Comparison of ENCODE assay signal across 14 cellular contexts in the genomic region with DNA sequence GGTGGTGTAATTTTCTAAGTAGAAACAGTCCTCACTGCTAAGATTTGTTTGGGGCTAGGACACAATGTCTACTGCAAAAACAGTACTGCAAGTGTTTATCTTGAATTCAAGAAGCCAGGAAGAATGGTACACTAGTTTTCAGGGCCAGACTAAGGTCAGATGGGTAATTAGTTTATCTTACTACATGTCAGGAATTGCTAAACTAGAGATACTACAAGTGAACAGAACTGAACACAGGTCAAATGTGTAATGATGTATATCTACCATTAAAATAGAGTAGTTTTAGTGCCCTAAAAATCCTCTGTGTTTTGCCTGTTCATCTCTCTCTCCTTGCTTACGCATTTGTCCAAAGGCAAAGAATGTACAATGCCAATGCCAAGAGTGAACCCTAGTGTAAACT. TPM values are rescaled to one million over a fixed set of nuclear protein-coding genes. Genes with fewer than 3 reads are reported as not detected.
DNase-seq lines count a peak whose midpoint lies in the region; ATAC-seq, FAIRE-seq and TF ChIP-seq lines count a peak whose summit lies in the region.
"Had no signal": no experiment of that assay in that cellular context is flagged by ENCODE, and none has a peak within 500 bp of the region (broad histone marks: within the 10 kb centered on the region; RNA-seq: fewer than 3 reads in every experiment).

No MANE protein-coding gene starts in this region.

- H3K36me3 Mint-ChIP-seq in naive thymus-derived CD4-positive, alpha-beta T cell: peaks cover 12 to 50% (median 45%) of the 10 kb centered on the region in 5 donors

- peak overlapping the region in 7 of 9 donors; percentile 35 to 98 (median 56) for H3K27ac Mint-ChIP-seq in naive thymus-derived CD4-positive, alpha-beta T cell

- intact Hi-C loops in naive thymus-derived CD4-positive, alpha-beta T cell (cut with micrococcal nuclease): loop anchor here in 1 of 2 donors (10.0 kb wide), 1 partner anchor 521 kb away; the partner anchor contains the start of gene BAZ2A

- peaks cover 0 to 5% (median 0%) of the 10 kb centered on the region in 11 donors for H3K9me3 Mint-ChIP-seq in naive thymus-derived CD4-positive, alpha-beta T cell

- H3K9me3 ChIP-seq in SK-N-MC (ENCODE audit: low read depth, low read length): no peaks in the 10 kb centered on the region
- H3K9me3 ChIP-seq in naive thymus-derived CD4-positive, alpha-beta T cell (ENCODE audit: control insufficient read depth in 2 of 3, low read length in 3 of 3): no peaks in the 10 kb centered on the region
- H3K9me3 ChIP-seq: heart right ventricle, thyroid gland had no signal

- H3K4me1 Mint-ChIP-seq in naive thymus-derived CD4-positive, alpha-beta T cell: peaks cover 17 to 36% (median 20%) of the 10 kb centered on the region in 7 donors

- H3K4me3 Mint-ChIP-seq in naive thymus-derived CD4-positive, alpha-beta T cell: peak overlapping the region in 3 of 10 donors; percentile 0 to 30 (median 19)

- H3K36me3 ChIP-seq in SK-N-MC (ENCODE audit: insufficient read depth, low read length): peaks cover 61% of the 10 kb centered on the region
- H3K36me3 ChIP-seq in naive thymus-derived CD4-positive, alpha-beta T cell (ENCODE audit: control insufficient read depth in 2 of 3, insufficient read depth in 3 of 3, low read length in 3 of 3): peaks cover 9 to 46% (median 16%) of the 10 kb centered on the region in 3 experiments

- no peak for ATAC-seq in naive thymus-derived CD4-positive, alpha-beta T cell
- no peak for ATAC-seq in GM21515 (IDR thresholded peaks at IDR 0.05; ENCODE audit: unreplicated experiment)
- ATAC-seq in HG03432 (IDR thresholded peaks at IDR 0.05; ENCODE audit: unreplicated experiment): no peak
- ATAC-seq: heart right ventricle, left lobe of liver had no signal

- no peak overlapping the region for H3K4me3 ChIP-seq in SK-N-MC
- no peak overlapping the region for H3K4me3 ChIP-seq in naive thymus-derived CD4-positive, alpha-beta T cell (ENCODE audit: low read length)
- H3K4me3 ChIP-seq: heart right ventricle, thyroid gland had no signal

- H3K27me3 Mint-ChIP-seq in naive thymus-derived CD4-positive, alpha-beta T cell: no peaks in the 10 kb centered on the region

- H3K27me3 ChIP-seq in naive thymus-derived CD4-positive, alpha-beta T cell (ENCODE audit: control insufficient read depth in 2 of 2, insufficient read depth in 2 of 2, low read length in 2 of 2): no peaks in the 10 kb centered on the region
- H3K27me3 ChIP-seq: heart right ventricle, thyroid gland had no signal

- peak; percentile 24; the same call in 1 of the 2 replicates for TF ChIP-seq POLR2A in GM12892 (IDR thresholded peaks at IDR 0.05; ENCODE audit: low read depth, low read length)

- H3K4me1 ChIP-seq in naive thymus-derived CD4-positive, alpha-beta T cell (ENCODE audit: control insufficient read depth in 2 of 2, insufficient read depth in 2 of 2, low read length in 2 of 2): peaks cover 15 to 20% of the 10 kb centered on the region in 2 donors

- no peak for FAIRE-seq in GM12892 (lab: Jason Lieb, UNC)
- FAIRE-seq: D721Med had no signal

- CTCF ChIA-PET in naive thymus-derived CD4-positive, alpha-beta T cell (lab: Charles Lee): interaction anchor here (0.5 kb wide), 1 partner anchor 69 kb away, joined by 3 read pairs; no protein-coding TSS in a partner anchor

- DNase-seq in GM12892 (ENCODE audit: insufficient read length): no peak
- DNase-seq in SK-N-MC (ENCODE audit: low read depth, low spot score): no peak
- no peak for DNase-seq in naive thymus-derived CD4-positive, alpha-beta T cell
- DNase-seq: caudate nucleus, heart right ventricle, NCI-H187 treated with DMSO at 0.1 percent for 48 hours, NCI-H69, thyroid gland had no signal

- POLR2A ChIA-PET in naive thymus-derived CD4-positive, alpha-beta T cell (lab: Charles Lee): interaction anchor here (1.9 to 2.6 kb wide), 2 partner anchors 10 to 12 kb away, joined by 4 to 20 read pairs; partner anchors contain the start of gene PA2G4

- H3K27ac ChIP-seq in SK-N-MC: peak overlapping the region; percentile 69
- H3K27ac ChIP-seq in naive thymus-derived CD4-positive, alpha-beta T cell (ENCODE audit: low read depth, low read length): no peak overlapping the region
- H3K27ac ChIP-seq: KMS-11, thyroid gland, VCaP had no signal

- H3K9ac ChIP-seq in SK-N-MC (ENCODE audit: insufficient read length): no peak overlapping the region
- H3K9ac ChIP-seq: KMS-11 had no signal

RNA-seq across cellular contexts. Expression of gene RPL41, which starts 2.3 kb away (rescaled TPM):
- polyA plus RNA-seq in GM12892 (2012; ENCODE audit: missing spikeins): 8,175 TPM
- total RNA-seq in naive thymus-derived CD4-positive, alpha-beta T cell: 1,000 to 10,000 TPM; 3,787 to 6,048 (median 5,952) TPM
- polyA plus RNA-seq in naive thymus-derived CD4-positive, alpha-beta T cell: over 10,000 TPM in 1 of 2 donors, 1,000 to 10,000 TPM in 1; 6,745 to 10,251 TPM

RNA-seq across cellular contexts. Expression of gene ZC3H10, which starts 4.0 kb away (rescaled TPM):
- polyA plus RNA-seq in GM12892 (2012; ENCODE audit: missing spikeins): 2.7 TPM
- total RNA-seq in naive thymus-derived CD4-positive, alpha-beta T cell: 10 to 100 TPM in 3 of 5 experiments, 1 to 10 TPM in 2; 7.8 to 16.3 (median 13.3) TPM
- polyA plus RNA-seq in naive thymus-derived CD4-positive, alpha-beta T cell: 1 to 10 TPM; 2.4 to 4.1 TPM

RNA-seq across cellular contexts. Expression of gene PA2G4, which starts 9.7 kb away (rescaled TPM):
- 276 TPM for polyA plus RNA-seq in GM12892 (2012; ENCODE audit: missing spikeins)
- total RNA-seq in naive thymus-derived CD4-positive, alpha-beta T cell: 100 to 1,000 TPM in 3 of 5 experiments, 10 to 100 TPM in 2; 61.7 to 254 (median 109) TPM
- polyA plus RNA-seq in naive thymus-derived CD4-positive, alpha-beta T cell: 100 to 1,000 TPM; 216 to 218 TPM

RNA-seq across cellular contexts. Expression of gene ESYT1, which starts 14.0 kb away (rescaled TPM):
- 54.4 TPM for polyA plus RNA-seq in GM12892 (2012; ENCODE audit: missing spikeins)
- total RNA-seq in naive thymus-derived CD4-positive, alpha-beta T cell: 100 to 1,000 TPM; 121 to 300 (median 221) TPM
- polyA plus RNA-seq in naive thymus-derived CD4-positive, alpha-beta T cell: 100 to 1,000 TPM; 282 to 353 TPM

RNA-seq across cellular contexts. Expression of gene ERBB3, which starts 34.1 kb away (rescaled TPM):
- 0.49 TPM for polyA plus RNA-seq in GM12892 (2012; ENCODE audit: missing spikeins)
- total RNA-seq in naive thymus-derived CD4-positive, alpha-beta T cell: 1 to 10 TPM; 1.0 to 6.4 (median 1.9) TPM
- polyA plus RNA-seq in naive thymus-derived CD4-positive, alpha-beta T cell: under 1 TPM; 0.22 to 0.51 TPM
